17 cellular contexts compared by ENCODE assay signal in the genomic region with DNA sequence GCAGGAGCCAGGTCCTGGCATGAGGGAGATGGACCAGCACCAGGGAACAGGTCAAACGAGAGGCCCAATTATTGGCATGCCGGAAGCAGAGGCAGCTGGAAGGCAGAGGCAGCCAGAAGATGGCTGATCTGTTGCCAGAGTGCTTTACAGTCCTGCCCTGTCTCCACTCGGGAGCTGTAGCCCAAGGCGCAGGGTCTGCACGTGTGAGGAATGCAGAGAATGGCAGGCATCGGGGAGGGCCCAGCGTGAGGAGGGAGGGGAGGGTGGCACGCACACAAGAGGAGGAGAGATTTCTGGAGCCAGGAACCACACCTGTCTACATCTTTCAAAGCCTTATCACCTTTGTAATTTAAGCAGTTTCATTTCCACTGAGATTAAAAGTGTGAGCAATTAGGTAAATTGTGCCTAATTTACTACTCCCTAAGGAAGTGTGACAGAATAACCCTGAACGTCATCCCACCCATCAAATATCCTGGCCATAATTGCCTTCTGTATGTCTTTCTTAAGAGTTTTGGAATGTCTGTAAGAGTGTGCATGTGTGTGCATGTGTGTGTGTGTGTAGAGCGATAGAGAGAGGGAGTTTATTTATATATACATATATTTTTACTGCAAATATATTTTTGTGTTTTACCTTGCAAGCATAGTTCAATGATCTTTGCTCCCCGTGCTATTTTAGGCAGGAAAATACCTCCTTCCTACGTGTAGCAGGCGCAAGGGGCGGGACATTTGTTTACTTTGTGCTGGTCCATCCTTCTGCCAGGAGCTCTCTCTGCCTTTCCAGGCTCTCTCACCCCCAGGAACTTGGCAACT.
DNase-seq lines count a peak whose midpoint lies in the region; ATAC-seq and FAIRE-seq lines count a peak whose summit lies in the region.
"Had no signal": no experiment of that assay in that cellular context is flagged by ENCODE, and none has a peak within 500 bp of the region (broad histone marks: within the 10 kb centered on the region; RNA-seq: fewer than 3 reads in every experiment).

No MANE protein-coding gene starts in this region.

- no peaks in the 10 kb centered on the region for H3K36me3 Mint-ChIP-seq in activated CD8-positive, alpha-beta T cell treated with anti-CD3 and anti-CD28 coated beads, Interleukin-2, amount 10 ng/mL, durations not matched to agents 7 days and 5 days (ENCODE audit: low read depth)

- FAIRE-seq in small intestine (lab: Jason Lieb, UNC), result no peak

- no peaks in the 10 kb centered on the region for H3K36me3 ChIP-seq in H7 (replicated peaks; ENCODE audit: control insufficient read depth, insufficient read depth, low read length)
- no peaks in the 10 kb centered on the region for H3K36me3 ChIP-seq in SJCRH30
- H3K36me3 ChIP-seq in small intestine (ENCODE audit: control insufficient read depth in 2 of 2, insufficient read depth in 2 of 2, low read length in 2 of 2), result no peaks in the 10 kb centered on the region
- H3K36me3 ChIP-seq: sigmoid colon had no signal

- H3K9me3 Mint-ChIP-seq in activated CD8-positive, alpha-beta T cell treated with anti-CD3 and anti-CD28 coated beads, Interleukin-2, amount 10 ng/mL, durations not matched to agents 7 days and 5 days (ENCODE audit: insufficient read depth), result no peaks in the 10 kb centered on the region

- H3K4me3 ChIP-seq in H7 (ENCODE audit: insufficient read depth, low read depth, low read length), result no peak overlapping the region
- H3K4me3 ChIP-seq in SJCRH30, result peak overlapping the region; percentile 3; the same call in 1 of the 2 replicates
- no peak overlapping the region for H3K4me3 ChIP-seq in small intestine (ENCODE audit: low read depth in 1 of 2, low read length in 2 of 2)
- H3K4me3 ChIP-seq: sigmoid colon, testis had no signal

- H3K9me3 ChIP-seq in SJCRH30 (replicated peaks) (no peaks in the 10 kb centered on the region), small intestine (ENCODE audit: control insufficient read depth, low read depth) (no peaks in the 10 kb centered on the region)
- H3K9me3 ChIP-seq: sigmoid colon, testis had no signal

- H3K27me3 Mint-ChIP-seq in activated CD8-positive, alpha-beta T cell treated with anti-CD3 and anti-CD28 coated beads, Interleukin-2, amount 10 ng/mL, durations not matched to agents 7 days and 5 days (ENCODE audit: low read depth), result peaks cover 4% of the 10 kb centered on the region

- no peak overlapping the region for H3K27ac ChIP-seq in SJCRH30
- H3K27ac ChIP-seq in small intestine (ENCODE audit: low read depth in 1 of 2, low read length in 1 of 2), result peak overlapping the region in 1 of 2 donors; percentile 4
- H3K27ac ChIP-seq: epithelial cell of prostate, sigmoid colon, testis had no signal

- H3K4me3 Mint-ChIP-seq in activated CD8-positive, alpha-beta T cell treated with anti-CD3 and anti-CD28 coated beads, Interleukin-2, amount 10 ng/mL, durations not matched to agents 7 days and 5 days, result no peak overlapping the region
- H3K4me3 Mint-ChIP-seq: T-helper 17 cell had no signal

- CTCF ChIA-PET in activated CD8-positive, alpha-beta T cell treated with anti-CD3 and anti-CD28 coated beads, Interleukin-2, amount 10 ng/mL, durations not matched to agents 7 days and 5 days (lab: Charles Lee), result interaction anchor here (1.3 to 10.5 kb wide), 3 partner anchors 15 to 204 kb away, joined by 3 to 177 read pairs (median 4); no protein-coding TSS in a partner anchor

- H3K4me1 ChIP-seq in SJCRH30 (peaks cover 38% of the 10 kb centered on the region), small intestine (ENCODE audit: control insufficient read depth in 2 of 2, insufficient read depth in 1 of 2, low read depth in 1 of 2, low read length in 1 of 2) (peaks cover 4 to 6% of the 10 kb centered on the region in 2 donors)

- H3K4me1 Mint-ChIP-seq in activated CD8-positive, alpha-beta T cell treated with anti-CD3 and anti-CD28 coated beads, Interleukin-2, amount 10 ng/mL, durations not matched to agents 7 days and 5 days (ENCODE audit: low read depth), result peaks cover 2% of the 10 kb centered on the region

- H3K27ac Mint-ChIP-seq in activated CD8-positive, alpha-beta T cell treated with anti-CD3 and anti-CD28 coated beads, Interleukin-2, amount 10 ng/mL, durations not matched to agents 7 days and 5 days, result no peak overlapping the region
- H3K27ac Mint-ChIP-seq: T-helper 17 cell had no signal

- H3K27me3 ChIP-seq in H7 (ENCODE audit: control insufficient read depth, insufficient read depth, low read length) (no peaks in the 10 kb centered on the region; the same call in 1 of the 2 replicates), SJCRH30 (no peaks in the 10 kb centered on the region), small intestine (ENCODE audit: control insufficient read depth in 2 of 2, insufficient read depth in 2 of 2, low read length in 2 of 2) (no peaks in the 10 kb centered on the region)
- H3K27me3 ChIP-seq: sigmoid colon, testis had no signal

- POLR2A ChIA-PET in activated CD8-positive, alpha-beta T cell treated with anti-CD3 and anti-CD28 coated beads, Interleukin-2, amount 10 ng/mL, durations not matched to agents 7 days and 5 days (lab: Charles Lee), result no interaction called here

- no peak for ATAC-seq in activated CD8-positive, alpha-beta T cell treated with anti-CD3 and anti-CD28 coated beads, Interleukin-2, amount 10 ng/mL, durations not matched to agents 7 days and 5 days
- no peak for ATAC-seq in GM18511 (IDR thresholded peaks at IDR 0.05; ENCODE audit: unreplicated experiment)
- ATAC-seq: T-helper 17 cell had no signal

- DNase-seq in H7 (peak; percentile 60), SJCRH30 (peak; percentile 60 to 65), left kidney (ENCODE audit: low read depth, low spot score) (peak; percentile 66), small intestine (peak; percentile 42), dedifferentiated amniotic fluid mesenchymal stem cell (ENCODE audit: extremely low spot score) (no peak)
- DNase-seq in activated CD8-positive, alpha-beta T cell treated with anti-CD3 and anti-CD28 coated beads, Interleukin-2, amount 10 ng/mL, durations not matched to agents 7 days and 5 days, result no peak
- DNase-seq: activated CD4-positive, alpha-beta T cell treated with anti-CD3 and anti-CD28 coated beads for 1 hour; DND-41; NCI-H1105; SHP77 treated with DMSO at 0.1 percent for 48 hours; sigmoid colon; stimulated activated CD4-positive, alpha-beta T cell treated with anti-CD3 and anti-CD28 coated beads, Interleukin-4, amount 100 ng/mL, for 24 hours; stimulated activated CD8-positive, alpha-beta memory T cell treated with anti-CD3 and anti-CD28 coated beads, Interleukin-4, amount 100 ng/mL, for 48 hours; T-helper 17 cell; testis had no signal

- WGBS in small intestine, 3 donors, result 12 to 54% (median 26%) methylated on average over 14 of the region's 14 CpGs

Comparison
In these comparisons a context has a peak if more than half of its experiments do, and no peak if none do; other contexts are left out.
1. DNase-seq: peak in H7 (single experiment), SJCRH30 (2 of 2), left kidney (single experiment) and small intestine (single experiment); none in activated CD8-positive, alpha-beta T cell treated with anti-CD3 and anti-CD28 coated beads, Interleukin-2, amount 10 ng/mL, durations not matched to agents 7 days and 5 days (single experiment) and dedifferentiated amniotic fluid mesenchymal stem cell (single experiment).